In genomic region chr3:18012464-18012863, GRCh38 we compare ENCODE assay signal across 18 cellular contexts.
DNase-seq lines count a peak whose midpoint lies in the region.
"Had no signal": no experiment of that assay in that cellular context is flagged by ENCODE, and none has a peak within 500 bp of the region (broad histone marks: within the 10 kb centered on the region; RNA-seq: fewer than 3 reads in every experiment).

No MANE protein-coding gene starts in this region.

- intact Hi-C loops in activated naive CD4-positive, alpha-beta T cell treated with anti-CD3 and anti-CD28 coated beads for 36 hours (cut with micrococcal nuclease) = no loop called here

- DNase-seq in NCI-H69 (lab: John Stamatoyannopoulos, UW) (peak; percentile 72), RPMI8226 (peak; percentile 8), mesenteric fat pad (ENCODE audit: low spot score) (no peak), 8988T (no peak)
- no peak for DNase-seq in activated naive CD4-positive, alpha-beta T cell treated with anti-CD3 and anti-CD28 coated beads for 36 hours
- DNase-seq: Caco-2; CD4-positive, CD25-positive, alpha-beta regulatory T cell; CD8-positive, alpha-beta T cell; DMS153; EL; GDM1; GM23248; H7; HCEC 1CT had no signal

- H3K9me3 ChIP-seq in KOPT-K1 (ENCODE audit: insufficient read depth, low read length, poor library complexity, severe bottlenecking) = no peaks in the 10 kb centered on the region
- H3K9me3 ChIP-seq: Caco-2 had no signal

- H3K4me1 Mint-ChIP-seq in activated naive CD4-positive, alpha-beta T cell treated with anti-CD3 and anti-CD28 coated beads for 36 hours (ENCODE audit: low read depth) = no peaks in the 10 kb centered on the region
- H3K4me1 Mint-ChIP-seq: B cell; CD4-positive, CD25-positive, alpha-beta regulatory T cell had no signal

- H3K27me3 Mint-ChIP-seq in activated naive CD4-positive, alpha-beta T cell treated with anti-CD3 and anti-CD28 coated beads for 36 hours (ENCODE audit: low read depth) = no peaks in the 10 kb centered on the region

- peaks cover 4% of the 10 kb centered on the region for H3K36me3 ChIP-seq in KOPT-K1 (ENCODE audit: insufficient read depth, low read length)

- H3K9me3 Mint-ChIP-seq in activated naive CD4-positive, alpha-beta T cell treated with anti-CD3 and anti-CD28 coated beads for 36 hours = no peaks in the 10 kb centered on the region
- H3K9me3 Mint-ChIP-seq: CD8-positive, alpha-beta T cell had no signal

- CTCF ChIA-PET in activated naive CD4-positive, alpha-beta T cell treated with anti-CD3 and anti-CD28 coated beads for 36 hours (lab: Charles Lee) = no interaction called here

- H3K36me3 Mint-ChIP-seq in activated naive CD4-positive, alpha-beta T cell treated with anti-CD3 and anti-CD28 coated beads for 36 hours (ENCODE audit: low read depth) = no peaks in the 10 kb centered on the region
- H3K36me3 Mint-ChIP-seq: CD4-positive, CD25-positive, alpha-beta regulatory T cell; CD8-positive, alpha-beta T cell had no signal

- peak overlapping the region; percentile 84 for H3K27ac ChIP-seq in KOPT-K1 (ENCODE audit: low read depth, low read length, poor library complexity, severe bottlenecking)
- H3K27ac ChIP-seq: BLaER1, C4-2B, GM23248 had no signal

- H3K27ac Mint-ChIP-seq in activated naive CD4-positive, alpha-beta T cell treated with anti-CD3 and anti-CD28 coated beads for 36 hours = no peak overlapping the region
- H3K27ac Mint-ChIP-seq: B cell; CD4-positive, CD25-positive, alpha-beta regulatory T cell; CD8-positive, alpha-beta T cell had no signal

- H3K4me3 Mint-ChIP-seq in activated naive CD4-positive, alpha-beta T cell treated with anti-CD3 and anti-CD28 coated beads for 36 hours = no peak overlapping the region
- H3K4me3 Mint-ChIP-seq: B cell; CD4-positive, CD25-positive, alpha-beta regulatory T cell; CD8-positive, alpha-beta T cell had no signal

Comparison
In these comparisons a context has a peak if more than half of its experiments do, and no peak if none do; other contexts are left out.
1. DNase-seq: peak in NCI-H69 (single experiment) and RPMI8226 (single experiment); none in mesenteric fat pad (single experiment), activated naive CD4-positive, alpha-beta T cell treated with anti-CD3 and anti-CD28 coated beads for 36 hours (single experiment) and 8988T (single experiment).